Comparison of ENCODE assay signal across 19 cellular contexts in the genomic region with DNA sequence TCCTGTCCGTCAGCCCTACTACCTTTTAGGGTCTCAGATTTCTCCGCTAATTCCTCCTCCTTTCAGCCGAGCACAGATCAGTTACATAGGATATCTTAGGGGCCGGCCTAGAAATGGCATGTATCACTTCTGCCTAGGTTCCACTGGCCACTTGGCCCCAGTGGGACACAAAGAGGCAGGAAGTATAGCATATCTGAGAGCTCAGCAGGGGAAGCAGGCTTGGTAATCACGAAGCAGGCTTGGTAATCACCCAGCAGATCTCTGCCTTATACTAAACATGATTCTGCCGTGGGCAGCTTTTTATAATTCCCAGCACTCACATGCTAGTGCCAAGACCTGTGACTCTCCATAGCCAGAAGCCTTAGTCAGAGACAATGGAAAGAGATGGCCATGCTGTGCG. TPM values are rescaled to one million over a fixed set of nuclear protein-coding genes. Genes with fewer than 3 reads are reported as not detected.
"Had no signal": no experiment of that assay in that cellular context is flagged by ENCODE, and none has a peak within 500 bp of the region (broad histone marks: within the 10 kb centered on the region; RNA-seq: fewer than 3 reads in every experiment).

No MANE protein-coding gene starts in this region.

- H3K9me3 Mint-ChIP-seq: activated naive CD4-positive, alpha-beta T cell treated with anti-CD3 and anti-CD28 coated beads, Interleukin-2, amount 10 ng/mL, durations not matched to agents 7 days and 5 days; activated T-helper 17 cell treated with anti-CD3 and anti-CD28 coated beads, Interleukin-2, amount 50 U/mL, for 72 hours; natural killer cell treated with Interleukin-12 subunit alpha and Interleukin-12 subunit beta and Interleukin-15 and Interleukin-18, amount 100 ng/mL, for 72 hours; type B pancreatic cell had no signal

- H3K4me3 Mint-ChIP-seq: activated naive CD4-positive, alpha-beta T cell treated with anti-CD3 and anti-CD28 coated beads, Interleukin-2, amount 10 ng/mL, durations not matched to agents 7 days and 5 days; activated T-helper 17 cell treated with anti-CD3 and anti-CD28 coated beads, Interleukin-2, amount 50 U/mL, for 72 hours; natural killer cell treated with Interleukin-12 subunit alpha and Interleukin-12 subunit beta and Interleukin-15 and Interleukin-18, amount 100 ng/mL, for 72 hours; type B pancreatic cell had no signal

- H3K4me1 Mint-ChIP-seq: activated naive CD4-positive, alpha-beta T cell treated with anti-CD3 and anti-CD28 coated beads, Interleukin-2, amount 10 ng/mL, durations not matched to agents 7 days and 5 days; activated T-helper 17 cell treated with anti-CD3 and anti-CD28 coated beads, Interleukin-2, amount 50 U/mL, for 72 hours had no signal

- DNase-seq: activated CD4-positive, alpha-beta T cell treated with anti-CD3 and anti-CD28 coated beads, Interleukin-2, amount 50 U/mL, for 48 hours; activated CD4-positive, CD25-positive, alpha-beta regulatory T cell treated with anti-CD3 and anti-CD28 coated beads, Interleukin-2, amount 50 U/mL, for 72 hours; activated naive CD4-positive, alpha-beta T cell treated with anti-CD3 and anti-CD28 coated beads, Interleukin-2, amount 10 ng/mL, durations not matched to agents 7 days and 5 days; caudate nucleus; colonic mucosa; occipital lobe; stimulated activated CD4-positive, alpha-beta T cell treated with anti-CD3 and anti-CD28 coated beads, Interleukin-15, amount 100 ng/mL, for 24 hours; stimulated activated CD4-positive, alpha-beta T cell treated with anti-CD3 and anti-CD28 coated beads, Interleukin-4, amount 100 ng/mL, for 24 hours; stimulated activated naive CD4-positive, alpha-beta T cell treated with Interleukin-2 at 50 U/mL for 16 hours had no signal

- H3K27ac ChIP-seq: colonic mucosa, esophagus muscularis mucosa, hepatocyte had no signal

- H3K4me2 ChIP-seq: hepatocyte had no signal

- H3K4me3 ChIP-seq: colonic mucosa, esophagus muscularis mucosa, hepatocyte had no signal

- H2AFZ ChIP-seq: hepatocyte had no signal

- H3K36me3 Mint-ChIP-seq: natural killer cell treated with Interleukin-12 subunit alpha and Interleukin-12 subunit beta and Interleukin-15 and Interleukin-18, amount 100 ng/mL, for 72 hours; type B pancreatic cell had no signal

- H3K9me3 ChIP-seq: colonic mucosa, esophagus muscularis mucosa had no signal

- H3K27ac Mint-ChIP-seq: activated naive CD4-positive, alpha-beta T cell treated with anti-CD3 and anti-CD28 coated beads, Interleukin-2, amount 10 ng/mL, durations not matched to agents 7 days and 5 days; activated T-helper 17 cell treated with anti-CD3 and anti-CD28 coated beads, Interleukin-2, amount 50 U/mL, for 72 hours; natural killer cell treated with Interleukin-12 subunit alpha and Interleukin-12 subunit beta and Interleukin-15 and Interleukin-18, amount 100 ng/mL, for 72 hours; type B pancreatic cell had no signal

- H3K79me2 ChIP-seq: hepatocyte had no signal

- H3K27me3 ChIP-seq: colonic mucosa, esophagus muscularis mucosa, hepatocyte had no signal

- ATAC-seq: activated T-helper 17 cell treated with anti-CD3 and anti-CD28 coated beads, Interleukin-2, amount 50 U/mL, for 72 hours; natural killer cell treated with Interleukin-12 subunit alpha and Interleukin-12 subunit beta and Interleukin-15 and Interleukin-18, amount 100 ng/mL, for 72 hours had no signal

- H3K27me3 Mint-ChIP-seq: activated naive CD4-positive, alpha-beta T cell treated with anti-CD3 and anti-CD28 coated beads, Interleukin-2, amount 10 ng/mL, durations not matched to agents 7 days and 5 days; activated T-helper 17 cell treated with anti-CD3 and anti-CD28 coated beads, Interleukin-2, amount 50 U/mL, for 72 hours; natural killer cell treated with Interleukin-12 subunit alpha and Interleukin-12 subunit beta and Interleukin-15 and Interleukin-18, amount 100 ng/mL, for 72 hours; type B pancreatic cell had no signal

- H3K4me1 ChIP-seq: esophagus muscularis mucosa had no signal

- H3K36me3 ChIP-seq: colonic mucosa had no signal

RNA-seq across cellular contexts. Expression of gene CACNG5, which starts 59.7 kb away (rescaled TPM):
- total RNA-seq: activated T-helper 17 cell treated with anti-CD3 and anti-CD28 coated beads, Interleukin-2, amount 50 U/mL, for 72 hours; esophagus muscularis mucosa; glomerular endothelial cell; hepatocyte; kidney epithelial cell; liver; mesenteric fat pad; natural killer cell treated with Interleukin-12 subunit alpha and Interleukin-12 subunit beta and Interleukin-15 and Interleukin-18, amount 100 ng/mL, for 72 hours; posterior vena cava had no signal
- polyA plus RNA-seq: hepatocyte, liver had no signal
